8 cellular contexts compared by ENCODE assay signal in the genomic region with DNA sequence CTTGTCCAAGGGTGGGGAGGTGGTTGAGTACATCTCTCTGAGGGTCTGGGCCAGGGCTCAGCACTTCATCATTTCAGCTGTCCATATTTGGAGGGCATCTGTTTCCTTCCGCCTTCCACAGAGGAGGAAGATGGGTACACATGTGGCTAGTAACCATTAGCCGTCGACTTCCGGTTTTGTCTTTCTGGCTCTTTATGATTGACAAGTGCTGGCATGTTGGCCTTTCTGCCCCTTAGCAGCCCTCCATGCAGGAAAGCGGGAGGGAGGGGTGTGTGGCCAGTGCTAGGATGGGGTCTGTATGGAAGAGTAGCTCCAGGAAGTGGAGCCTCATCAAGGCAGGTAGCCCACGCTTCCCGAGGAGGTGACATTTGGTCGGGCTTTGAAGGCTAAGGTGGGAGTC.
DNase-seq lines count a peak whose midpoint lies in the region; TF ChIP-seq lines count a peak whose summit lies in the region.

No MANE protein-coding gene starts in this region.

- in situ Hi-C loops in ACHN (cut with HindIII; ENCODE audit: low pct_ligation_motif_present, low pct_unique_long_range_greater_than_20kb, low sequenced_read_pairs): no loop called here

- DNase-seq in NCI-H2171 treated with DMSO at 0.1 percent for 48 hours (lab: John Stamatoyannopoulos, UW) (peak; percentile 43), NCI-H2171 (lab: John Stamatoyannopoulos, UW) (no peak), NOMO-1 (lab: John Stamatoyannopoulos, UW; ENCODE audit: unreplicated experiment in 2 of 2) (peak; percentile 83), ACHN (no peak), COLO668 (lab: John Stamatoyannopoulos, UW; ENCODE audit: unreplicated experiment) (no peak), nucleus accumbens (lab: John Stamatoyannopoulos, UW) (no peak)

- H3K27me3 ChIP-seq in rectal smooth muscle tissue (ENCODE audit: control insufficient read depth, insufficient read depth, low read length): no peaks in the 10 kb centered on the region

- H3K4me3 ChIP-seq in rectal smooth muscle tissue (ENCODE audit: low read length): no peak overlapping the region

- peak overlapping the region; percentile 76 for H3K27ac ChIP-seq in rectal smooth muscle tissue (ENCODE audit: low read depth, low read length)

- no peak for TF ChIP-seq CTCF in brain (conservative IDR thresholded peaks at IDR 0.05)

- H3K4me3 Mint-ChIP-seq in brain: peak overlapping the region in 3 of 5 experiments; percentile 36 to 76 (median 49)

- no peaks in the 10 kb centered on the region for H3K27me3 Mint-ChIP-seq in brain

- H3K27ac Mint-ChIP-seq in brain: peak overlapping the region; percentile 72 to 96 (median 84)

- peaks cover 25% of the 10 kb centered on the region for H3K4me1 ChIP-seq in rectal smooth muscle tissue (ENCODE audit: control insufficient read depth, insufficient read depth, low read length)

- no peaks in the 10 kb centered on the region for H3K36me3 ChIP-seq in rectal smooth muscle tissue (ENCODE audit: control insufficient read depth, insufficient read depth, low read length)

- H3K4me1 Mint-ChIP-seq in brain: peaks cover 87% of the 10 kb centered on the region

- no peak overlapping the region for H3K9ac ChIP-seq in rectal smooth muscle tissue (ENCODE audit: low read length)

- no peaks in the 10 kb centered on the region for H3K36me3 Mint-ChIP-seq in brain

- H3K9me3 Mint-ChIP-seq in brain: peaks cover 0 to 4% (median 0%) of the 10 kb centered on the region in 5 experiments

Comparison
In these comparisons a context has a peak if more than half of its experiments do, and no peak if none do; other contexts are left out.
1. DNase-seq: peak in NCI-H2171 treated with DMSO at 0.1 percent for 48 hours (single experiment) and NOMO-1 (2 of 2); none in NCI-H2171 (single experiment), ACHN (single experiment), COLO668 (single experiment) and nucleus accumbens (0 of 56).